ENCODE assay signal across 19 cellular contexts in genomic region chr21:44714905-44715304, GRCh38. TPM values are rescaled to one million over a fixed set of nuclear protein-coding genes. Genes with fewer than 3 reads are reported as not detected.
"Had no signal": no experiment of that assay in that cellular context is flagged by ENCODE, and none has a peak within 500 bp of the region (broad histone marks: within the 10 kb centered on the region; RNA-seq: fewer than 3 reads in every experiment).

No MANE protein-coding gene starts in this region.

- DNase-seq: activated CD4-positive, alpha-beta T cell treated with anti-CD3 and anti-CD28 coated beads for 1 hour; activated naive CD8-positive, alpha-beta T cell treated with anti-CD3 and anti-CD28 coated beads, Interleukin-2, amount 10 ng/mL, durations not matched to agents 7 days and 5 days; body of pancreas; caudate nucleus; erythroblast; left ventricle myocardium superior; stimulated activated CD4-positive, alpha-beta T cell treated with anti-CD3 and anti-CD28 coated beads, Interleukin-12 subunit alpha, Interleukin-12 subunit beta, amount 100 ng/mL, for 4 hours; stimulated activated CD4-positive, alpha-beta T cell treated with anti-CD3 and anti-CD28 coated beads, Interleukin-1b, Interleukin-23, amount 100 ng/mL, for 48 hours; stimulated activated CD8-positive, alpha-beta memory T cell treated with anti-CD3 and anti-CD28 coated beads, Interleukin-4, amount 100 ng/mL, for 48 hours; stimulated activated naive CD4-positive, alpha-beta T cell; thyroid gland; uterus had no signal

- H3K9ac ChIP-seq: parathyroid adenoma had no signal

- H3K36me3 ChIP-seq: thyroid gland, uterus had no signal

- H3K4me1 ChIP-seq: parathyroid adenoma, uterus had no signal

- H3K9me3 ChIP-seq: body of pancreas, thyroid gland, uterus had no signal

- H3K27ac ChIP-seq: body of pancreas, dorsolateral prefrontal cortex, parathyroid adenoma, thyroid gland, uterus had no signal

- FAIRE-seq: endometrium, frontal cortex had no signal

- H3K4me3 ChIP-seq: body of pancreas, dorsolateral prefrontal cortex, thyroid gland, uterus had no signal

- H3K79me2 ChIP-seq: parathyroid adenoma had no signal

- ATAC-seq: body of pancreas had no signal

- H2AFZ ChIP-seq: parathyroid adenoma had no signal

RNA-seq across cellular contexts. Expression of gene TSPEAR, which starts 3.5 kb away (rescaled TPM):
- total RNA-seq: activated naive CD8-positive, alpha-beta T cell treated with anti-CD3 and anti-CD28 coated beads, Interleukin-2, amount 10 ng/mL, durations not matched to agents 7 days and 5 days; frontal cortex; kidney epithelial cell; mononuclear cell; subcutaneous adipose tissue had no signal

RNA-seq across cellular contexts. Expression of gene KRTAP10-12, which starts 17.9 kb away (rescaled TPM):
- total RNA-seq: activated naive CD8-positive, alpha-beta T cell treated with anti-CD3 and anti-CD28 coated beads, Interleukin-2, amount 10 ng/mL, durations not matched to agents 7 days and 5 days; body of pancreas; dorsolateral prefrontal cortex; frontal cortex; kidney epithelial cell; left ventricle myocardium superior; mononuclear cell; subcutaneous adipose tissue; thyroid gland; uterus had no signal

RNA-seq across cellular contexts. Expression of gene KRTAP12-1, which starts 32.9 kb away (rescaled TPM):
- total RNA-seq: activated naive CD8-positive, alpha-beta T cell treated with anti-CD3 and anti-CD28 coated beads, Interleukin-2, amount 10 ng/mL, durations not matched to agents 7 days and 5 days; body of pancreas; frontal cortex; kidney epithelial cell; left ventricle myocardium superior; mononuclear cell; subcutaneous adipose tissue had no signal

RNA-seq across cellular contexts. Expression of gene KRTAP12-2, which starts 48.2 kb away (rescaled TPM):
- total RNA-seq: activated naive CD8-positive, alpha-beta T cell treated with anti-CD3 and anti-CD28 coated beads, Interleukin-2, amount 10 ng/mL, durations not matched to agents 7 days and 5 days; body of pancreas; dorsolateral prefrontal cortex; frontal cortex; kidney epithelial cell; left ventricle myocardium superior; mononuclear cell; subcutaneous adipose tissue; uterus had no signal

RNA-seq across cellular contexts. Expression of gene KRTAP12-3, which starts 57.2 kb away (rescaled TPM):
- total RNA-seq: activated naive CD8-positive, alpha-beta T cell treated with anti-CD3 and anti-CD28 coated beads, Interleukin-2, amount 10 ng/mL, durations not matched to agents 7 days and 5 days; body of pancreas; dorsolateral prefrontal cortex; frontal cortex; kidney epithelial cell; left ventricle myocardium superior; mononuclear cell; subcutaneous adipose tissue; thyroid gland; uterus had no signal
